ENCODE assay signal across 10 cellular contexts in genomic region chr14:50064993-50065392, GRCh38. TPM values are rescaled to one million over a fixed set of nuclear protein-coding genes. Genes with fewer than 3 reads are reported as not detected.
DNase-seq lines count a peak whose midpoint lies in the region; ATAC-seq, FAIRE-seq and TF ChIP-seq lines count a peak whose summit lies in the region.
"Had no signal": no experiment of that assay in that cellular context is flagged by ENCODE, and none has a peak within 500 bp of the region (broad histone marks: within the 10 kb centered on the region; RNA-seq: fewer than 3 reads in every experiment).

No MANE protein-coding gene starts in this region.

- no peaks in the 10 kb centered on the region for H4K20me1 ChIP-seq in GM12878 (ENCODE audit: control insufficient read depth, insufficient read depth)

- no peak overlapping the region for H3K4me3 ChIP-seq in GM12878
- H3K4me3 ChIP-seq: SJSA1, tibial artery had no signal

- H3K79me2 ChIP-seq in GM12878 (ENCODE audit: control insufficient read depth, insufficient read depth, low read length), result peaks cover 7% of the 10 kb centered on the region

- no peaks in the 10 kb centered on the region; a peak in 1 of 4 replicates for H3K36me3 ChIP-seq in GM12878 (ENCODE audit: control insufficient read depth in 2 of 2, insufficient read depth in 2 of 2, low read length in 1 of 2)
- H3K36me3 ChIP-seq: SJSA1, tibial artery had no signal

- H3K27me3 ChIP-seq in GM12878 (replicated peaks in 1 of 2; ENCODE audit: control insufficient read depth in 2 of 2, insufficient read depth in 2 of 2, low read length in 1 of 2), result no peaks in the 10 kb centered on the region
- H3K27me3 ChIP-seq: SJSA1, tibial artery had no signal

- H3K9ac ChIP-seq in GM12878 (ENCODE audit: control insufficient read depth, insufficient read depth, low read length), result no peak overlapping the region; the same call in 1 of the 2 replicates

- CTCF ChIA-PET in GM12878 (lab: Yijun Ruan, JAX), result interaction anchor here (1.1 to 5.6 kb wide), 8 partner anchors 17 to 212 kb away, joined by 3 to 92 read pairs (median 8); partner anchors contain the start of gene NEMF

- H2AFZ ChIP-seq in GM12878 (ENCODE audit: control insufficient read depth, low read depth, low read length), result no peak overlapping the region

- intact Hi-C loops in GM12878 (cut with micrococcal nuclease; ENCODE audit: unreplicated experiment), result loop anchor here (1.0 to 5.0 kb wide), 3 partner anchors 18 to 203 kb away; no protein-coding TSS in a partner anchor

- RAD21 ChIA-PET in GM12878 (lab: Charles Lee; ENCODE audit: unreplicated experiment), result interaction anchor here (0.9 to 6.1 kb wide), 10 partner anchors 17 to 203 kb away, joined by 3 to 110 read pairs (median 21); no protein-coding TSS in a partner anchor

- peaks cover 64% of the 10 kb centered on the region for H3K4me1 ChIP-seq in GM12878 (ENCODE audit: control insufficient read depth, insufficient read depth, low read length)

- H3K27ac ChIP-seq in GM12878 (ENCODE audit: control insufficient read depth, insufficient read depth), result peak overlapping the region; percentile 76
- H3K27ac ChIP-seq: SJSA1, tibial artery had no signal

- H3K4me2 ChIP-seq in GM12878 (ENCODE audit: control insufficient read depth, insufficient read depth), result peak overlapping the region; percentile 62

- TF ChIP-seq RAD21 in GM12878 (IDR thresholded peaks at IDR 0.05; ENCODE audit: insufficient read depth, low read depth, low read length), result peak; percentile 26; the same call in 1 of the 2 replicates

- 0% methylated on average over 4 of the region's 4 CpGs for WGBS in GM12878 (ENCODE audit: insufficient coverage, insufficient replicate concordance, low lambda C conversion rate, missing lambda C conversion rate)

- H3K9me3 ChIP-seq in GM12878 (replicated peaks; ENCODE audit: control insufficient read depth, insufficient read depth, low read length), result no peaks in the 10 kb centered on the region
- H3K9me3 ChIP-seq: SJSA1, tibial artery had no signal

- no TSS peak for BruUV-seq in GM12878 (replicated peaks; lab: Mats Ljungman, UMichigan)

- TF ChIP-seq CTCF in GM12878 (IDR thresholded peaks at IDR 0.05 in 2 of 3, conservative IDR thresholded peaks at IDR 0.05 in 1 of 3; ENCODE audit: control insufficient read depth in 2 of 3, extremely low read depth in 1 of 3, insufficient read depth in 1 of 3, low read depth in 3 of 3, low read length in 3 of 3), result no peak

- peak; percentile 98 to 99 for TF ChIP-seq EP300 in GM12878 (IDR thresholded peaks at IDR 0.05; ENCODE audit: borderline replicate concordance in 1 of 2, control insufficient read depth in 1 of 2, low read depth in 2 of 2, low read length in 2 of 2)

- SMC1A ChIA-PET in GM12878 (lab: Charles Lee; ENCODE audit: uncharacterized antibody, unreplicated experiment), result interaction anchor here (1.0 to 6.7 kb wide), 12 partner anchors 17 to 204 kb away, joined by 3 to 96 read pairs (median 18); no protein-coding TSS in a partner anchor

- peak; percentile 99 for FAIRE-seq in GM12878 (lab: Jason Lieb, UNC)

- ATAC-seq in GM19043 (IDR thresholded peaks at IDR 0.05; ENCODE audit: low read depth, unreplicated experiment) (peak; percentile 51), HG03045 (IDR thresholded peaks at IDR 0.05; ENCODE audit: unreplicated experiment) (peak; percentile 66), GM12878 (peak; percentile 72)

- TF ChIP-seq POLR2A in GM12878 (IDR thresholded peaks at IDR 0.05; ENCODE audit: low read depth, low read length), result peak; percentile 32; the same call in 1 of the 2 replicates

- POLR2A ChIA-PET in GM12878 (lab: Charles Lee), result interaction anchor here (0.6 to 3.8 kb wide), 7 partner anchors 17 to 201 kb away, joined by 3 to 42 read pairs (median 9); no protein-coding TSS in a partner anchor

- DNase-seq in SW480 (ENCODE audit: low spot score) (peak; percentile 67), GM12878 (ENCODE audit: low read depth, low spot score) (peak; percentile 98), NCI-H2196 treated with DMSO at 0.1 percent for 48 hours (lab: John Stamatoyannopoulos, UW; ENCODE audit: unreplicated experiment) (no peak), NCI-H2029 (lab: John Stamatoyannopoulos, UW) (no peak), NCI-H187 (lab: John Stamatoyannopoulos, UW) (no peak)
- DNase-seq in stimulated activated CD4-positive, alpha-beta T cell treated with anti-CD3 and anti-CD28 coated beads, Interleukin-15, amount 100 ng/mL, for 24 hours, result peak; percentile 77

- in situ Hi-C loops in GM12878 (cut with MboI), result no loop called here

TF ChIP-seq in GM12878, 131 proteins besides CTCF, POLR2A, EP300 and RAD21 (continues in another document):
- TF ChIP-seq IRF5 (IDR thresholded peaks at IDR 0.05; ENCODE audit: borderline replicate concordance) (no peak), NFXL1 (IDR thresholded peaks at IDR 0.05; ENCODE audit: borderline replicate concordance) (no peak), ZBTB33 (IDR thresholded peaks at IDR 0.05) (no peak), MAX (IDR thresholded peaks at IDR 0.05; ENCODE audit: low read depth, low read length) (no peak; the same call in 1 of the 2 replicates), JUNB (IDR thresholded peaks at IDR 0.05) (peak; percentile 79), SMAD1 (IDR thresholded peaks at IDR 0.05; ENCODE audit: low read depth, partially characterized antibody) (peak; percentile 51), BCL11A (IDR thresholded peaks at IDR 0.05; ENCODE audit: low read depth, low read length) (peak; percentile 86), JUND (IDR thresholded peaks at IDR 0.05; ENCODE audit: low read depth, low read length) (peak; percentile 14; the same call in 1 of the 2 replicates), USF1 (IDR thresholded peaks at IDR 0.05; ENCODE audit: borderline replicate concordance, extremely low read length, insufficient read depth, low read depth, low read length) (no peak), HDAC2 (IDR thresholded peaks at IDR 0.05) (no peak), GABPA (IDR thresholded peaks at IDR 0.05; ENCODE audit: low read depth) (0 out of 2 replicates have a peak, but pooled peaks have one; percentile 37), CBX3 (IDR thresholded peaks at IDR 0.05; ENCODE audit: borderline replicate concordance, low read depth) (no peak), RCOR1 (conservative IDR thresholded peaks at IDR 0.05; ENCODE audit: low read depth, low read length) (0 out of 2 replicates have a peak, but pooled peaks have one; percentile 42), ZSCAN29 (IDR thresholded peaks at IDR 0.05) (no peak), KLF5 (IDR thresholded peaks at IDR 0.05; ENCODE audit: partially characterized antibody) (peak; percentile 84)

RNA-seq across cellular contexts. Expression of gene VCPKMT, which starts 51.4 kb away (rescaled TPM):
- total RNA-seq in GM12878 (2013; cell fraction: nucleolus; rRNA removed), result 21.6 and 23.5 TPM in 2 replicates
- total RNA-seq in GM12878 (2014; rRNA removed) (11.6 and 12.9 TPM in 2 replicates), GM12878 (2014; rRNA removed; fragmentation: Illumina TruSeq; extraction: Trizol) (12.6 and 12.9 TPM in 2 replicates), GM12878 (2021) (12.8 and 13.3 TPM in 2 replicates)
- polyA plus RNA-seq in GM12878 (2011; ENCODE audit: low read depth), result 9.4 TPM
- polyA plus RNA-seq in GM12878 (2011; rRNA removed) (13.3 and 19.4 TPM in 2 replicates), GM12878 (2014; fragmentation: Illumina TruSeq; extraction: Trizol) (12.8 and 16.6 TPM in 2 replicates), GM12878 (2014; fragmentation: Nextera tagmentation; extraction: Ambion mirVana) (10 to 100 TPM in 1 of 2 experiments, 1 to 10 TPM in 1; 8.5 to 11.5 TPM), GM12878 (2014; rRNA removed) (12.3 and 18.2 TPM in 2 replicates), GM12878 (2016; fragmentation: Nextera tagmentation; extraction: Ambion mirVana) (10 to 100 TPM; 17.5 to 18.4 TPM)
- 5.7 and 9.1 TPM in 2 replicates for polyA plus RNA-seq in GM12878 (2011; cell fraction: cytosol; rRNA removed)
- 13.7 and 14.4 TPM in 2 replicates for polyA plus RNA-seq in GM12878 (2011; cell fraction: nucleus; rRNA removed)
- polyA plus RNA-seq in GM12878 (2012), result 13.5 and 15.6 TPM in 2 replicates
- polyA minus RNA-seq in GM12878 (2011; rRNA and poly(A)+ RNA removed), result 2.5 and 3.5 TPM in 2 replicates
- polyA minus RNA-seq in GM12878 (2011; cell fraction: cytosol; rRNA and poly(A)+ RNA removed), result 1.3 and 2.2 TPM in 2 replicates
- polyA minus RNA-seq in GM12878 (2011; cell fraction: nucleus; rRNA and poly(A)+ RNA removed), result 5.8 and 10.0 TPM in 2 replicates

Comparison
In these comparisons a context has a peak if more than half of its experiments do, and no peak if none do; other contexts are left out.
1. DNase-seq: peak in SW480 (single experiment), GM12878 (single experiment) and stimulated activated CD4-positive, alpha-beta T cell treated with anti-CD3 and anti-CD28 coated beads, Interleukin-15, amount 100 ng/mL, for 24 hours (single experiment); none in NCI-H2196 treated with DMSO at 0.1 percent for 48 hours (single experiment), NCI-H2029 (single experiment) and NCI-H187 (0 of 2).
2. Peak in every context shown above with its lines, with median percentiles within 50 percentile points of each other: ATAC-seq.